In genomic region chr11:62399172-62399867, GRCh38 we compare ENCODE assay signal across 14 cellular contexts. TPM values are rescaled to one million over a fixed set of nuclear protein-coding genes. Genes with fewer than 3 reads are reported as not detected.
DNase-seq lines count a peak whose midpoint lies in the region; ATAC-seq and TF ChIP-seq lines count a peak whose summit lies in the region.
"Had no signal": no experiment of that assay in that cellular context is flagged by ENCODE, and none has a peak within 500 bp of the region (broad histone marks: within the 10 kb centered on the region; RNA-seq: fewer than 3 reads in every experiment).

No MANE protein-coding gene starts in this region.

- no peaks in the 10 kb centered on the region for H3K9me3 ChIP-seq in BLaER1
- no peaks in the 10 kb centered on the region for H3K9me3 ChIP-seq in gastroesophageal sphincter
- no peaks in the 10 kb centered on the region for H3K9me3 ChIP-seq in prostate gland

- TF ChIP-seq POLR2A in gastroesophageal sphincter (IDR thresholded peaks at IDR 0.05) = no peak
- no peak for TF ChIP-seq POLR2A in prostate gland (IDR thresholded peaks at IDR 0.05)

- 3% methylated on average over 3 of the region's 10 CpGs; no CpG with 5 or more reads in 1 of the 2 donors for WGBS in gastroesophageal sphincter (ENCODE audit: low coverage in 1 of 2), 2 donors
- WGBS in prostate gland = 47% methylated on average over 9 of the region's 10 CpGs

- ATAC-seq in SK-N-SH treated with all-trans-retinoic acid at 6 μM for 48 hours = no peak
- no peak for ATAC-seq in gastroesophageal sphincter
- no peak for ATAC-seq in HG03457 (IDR thresholded peaks at IDR 0.05; ENCODE audit: unreplicated experiment)
- no peak for ATAC-seq in HG03378 (IDR thresholded peaks at IDR 0.05; ENCODE audit: unreplicated experiment)

- H3K36me3 ChIP-seq in BLaER1 = no peaks in the 10 kb centered on the region
- no peaks in the 10 kb centered on the region for H3K36me3 ChIP-seq in gastroesophageal sphincter
- no peaks in the 10 kb centered on the region for H3K36me3 ChIP-seq in prostate gland

- H3K4me1 ChIP-seq in BLaER1 = peaks cover 33% of the 10 kb centered on the region
- peaks cover 12 to 94% (median 53%) of the 10 kb centered on the region in 3 donors for H3K4me1 ChIP-seq in gastroesophageal sphincter
- peaks cover 21% of the 10 kb centered on the region for H3K4me1 ChIP-seq in prostate gland (replicated peaks)

- DNase-seq in prostate gland (ENCODE audit: low spot score) = no peak
- DNase-seq in NCI-H510A treated with DMSO at 0.1 percent for 48 hours (lab: John Stamatoyannopoulos, UW) = no peak
- DNase-seq in NCI-H446 (lab: John Stamatoyannopoulos, UW) = no peak
- DNase-seq: activated B cell treated with CpG ODN at 0.5 μM for 24 hours, NCI-H1436, OCI-M1, retina had no signal

- H3K27ac ChIP-seq in BLaER1 (0 out of 2 replicates have a peak overlapping the region, but pooled peaks have one; percentile 2), gastroesophageal sphincter (peak overlapping the region; percentile 64 to 85 (median 82)), prostate gland (peak overlapping the region; percentile 63 to 67)

- H4K20me1 ChIP-seq in BLaER1 = no peaks in the 10 kb centered on the region

- no peak for TF ChIP-seq EP300 in gastroesophageal sphincter (IDR thresholded peaks at IDR 0.05)

- H3K27me3 ChIP-seq in BLaER1 (no peaks in the 10 kb centered on the region), gastroesophageal sphincter (no peaks in the 10 kb centered on the region), prostate gland (replicated peaks; ENCODE audit: insufficient read depth) (no peaks in the 10 kb centered on the region)

- TF ChIP-seq CTCF in gastroesophageal sphincter (IDR thresholded peaks at IDR 0.05) = peak in 3 of 4 experiments; percentile 6 to 22 (median 7)
- TF ChIP-seq CTCF in prostate gland (IDR thresholded peaks at IDR 0.05) = no peak

- intact Hi-C loops in prostate gland (cut with DNase I) = loop anchor here (5.0 to 10.0 kb wide), 2 partner anchors 33 to 465 kb away; no protein-coding TSS in a partner anchor

- H3K4me3 ChIP-seq in BLaER1 = no peak overlapping the region
- H3K4me3 ChIP-seq in gastroesophageal sphincter = no peak overlapping the region
- H3K4me3 ChIP-seq in prostate gland = no peak overlapping the region

- no peak overlapping the region for H3K4me2 ChIP-seq in BLaER1

- H3K9ac ChIP-seq in BLaER1 = no peak overlapping the region

TF ChIP-seq in SK-N-SH treated with all-trans-retinoic acid at 6 μM for 48 hours, 23 proteins besides CTCF, POLR2A, EP300 and RAD21:
- TF ChIP-seq ZNF565 (CRISPR knock-in tag; conservative IDR thresholded peaks at IDR 0.05; ENCODE audit: low read depth) (0 out of 2 replicates have a peak, but pooled peaks have one; percentile 6), BACH2 (CRISPR knock-in tag; IDR thresholded peaks at IDR 0.05; ENCODE audit: borderline replicate concordance) (no peak), POU6F1 (CRISPR knock-in tag; IDR thresholded peaks at IDR 0.05; ENCODE audit: borderline replicate concordance, low read depth) (no peak)

RNA-seq across cellular contexts. Expression of gene SCGB1A1, which starts 19.5 kb away (rescaled TPM):
- not detected for total RNA-seq in gastroesophageal sphincter
- total RNA-seq in prostate gland = 100 to 1,000 TPM in 1 of 2 donors, 1 to 10 TPM in 1; 6.8 to 203 TPM
- total RNA-seq: activated B cell treated with CpG ODN at 0.5 μM for 24 hours, epithelial cell of proximal tubule, kidney epithelial cell had no signal

Comparison
In these comparisons a context has a peak if more than half of its experiments do, and no peak if none do; other contexts are left out.
1. H3K27ac ChIP-seq: peak in every context shown above with its lines; median percentile 82 in gastroesophageal sphincter; 65 in prostate gland; 2 in BLaER1.
2. CTCF ChIP-seq: peak in gastroesophageal sphincter (3 of 4); none in prostate gland (0 of 4).
3. RNA of gene SCGB1A1, which starts 19.5 kb away (total RNA-seq): 6.8 to 203 TPM in prostate gland; not detected in gastroesophageal sphincter; every median in the first group is over 4 times any median in the second.